1 cellular context compared by ENCODE assay signal in genomic region chr20:17624551-17625245, GRCh38.
TF ChIP-seq lines count a peak whose summit lies in the region.

No MANE protein-coding gene starts in this region.

TF ChIP-seq in HepG2, 621 proteins besides CTCF, POLR2A, EP300 and RAD21:
- TF ChIP-seq HNF4G (IDR thresholded peaks at IDR 0.05; ENCODE audit: borderline replicate concordance, low read depth, low read length) (no peak), HNF4G (CRISPR knock-in tag; IDR thresholded peaks at IDR 0.05; ENCODE audit: borderline replicate concordance, low read depth) (no peak), ZNF576 (CRISPR knock-in tag; IDR thresholded peaks at IDR 0.05) (no peak), SOX13 (IDR thresholded peaks at IDR 0.05) (no peak), SOX13 (CRISPR knock-in tag; conservative IDR thresholded peaks at IDR 0.05 in 1 of 2, IDR thresholded peaks at IDR 0.05 in 1 of 2) (no peak), BRCA1 (CRISPR knock-in tag; IDR thresholded peaks at IDR 0.05) (no peak), KDM5B (CRISPR knock-in tag; IDR thresholded peaks at IDR 0.05; ENCODE audit: borderline replicate concordance) (0 out of 2 replicates have a peak, but pooled peaks have one; percentile 11), NR0B2 (CRISPR knock-in tag; IDR thresholded peaks at IDR 0.05) (0 out of 2 replicates have a peak, but pooled peaks have one; percentile 26), AGO2 (optimal IDR thresholded peaks at IDR 0.05; ENCODE audit: low read depth, low read length) (peak; percentile 96), RBM22 (optimal IDR thresholded peaks at IDR 0.05; ENCODE audit: low read length) (peak; percentile 36), HMGXB4 (CRISPR knock-in tag; IDR thresholded peaks at IDR 0.05; ENCODE audit: borderline replicate concordance in 1 of 2, low read depth in 1 of 2) (no peak), IRF9 (CRISPR knock-in tag; IDR thresholded peaks at IDR 0.05; ENCODE audit: borderline replicate concordance) (no peak), ZXDC (CRISPR knock-in tag; IDR thresholded peaks at IDR 0.05) (no peak), HNRNPL (IDR thresholded peaks at IDR 0.05; ENCODE audit: low read depth, low read length) (peak; percentile 61; the same call in 1 of the 2 replicates), ZNF101 (CRISPR knock-in tag; IDR thresholded peaks at IDR 0.05; ENCODE audit: borderline replicate concordance, low read depth) (no peak), ZNF280D (CRISPR knock-in tag; IDR thresholded peaks at IDR 0.05) (no peak), ZBTB38 (CRISPR knock-in tag; IDR thresholded peaks at IDR 0.05) (peak; percentile 3; the same call in 1 of the 2 replicates), SPEN (CRISPR knock-in tag; IDR thresholded peaks at IDR 0.05; ENCODE audit: low read depth) (0 out of 2 replicates have a peak, but pooled peaks have one; percentile 19), HHEX (CRISPR knock-in tag; IDR thresholded peaks at IDR 0.05) (no peak), NONO (IDR thresholded peaks at IDR 0.05) (no peak), NONO (CRISPR knock-in tag; conservative IDR thresholded peaks at IDR 0.05) (no peak), ZNF687 (CRISPR knock-in tag; IDR thresholded peaks at IDR 0.05) (0 out of 2 replicates have a peak, but pooled peaks have one; percentile 15), EEA1 (CRISPR knock-in tag; IDR thresholded peaks at IDR 0.05; ENCODE audit: borderline replicate concordance) (peak; percentile 82; the same call in 1 of the 2 replicates), TEAD3 (CRISPR knock-in tag; optimal IDR thresholded peaks at IDR 0.05; ENCODE audit: borderline replicate concordance) (peak; percentile 13), GFI1 (CRISPR knock-in tag; IDR thresholded peaks at IDR 0.05; ENCODE audit: borderline replicate concordance) (no peak), ZKSCAN5 (CRISPR knock-in tag; IDR thresholded peaks at IDR 0.05) (no peak), NFATC3 (CRISPR knock-in tag; IDR thresholded peaks at IDR 0.05) (no peak), HIVEP1 (CRISPR knock-in tag; IDR thresholded peaks at IDR 0.05) (0 out of 2 replicates have a peak, but pooled peaks have one; percentile 24), RBM39 (IDR thresholded peaks at IDR 0.05; ENCODE audit: low read depth, low read length, poor library complexity, severe bottlenecking) (peak; percentile 47), AKAP8 (CRISPR knock-in tag; IDR thresholded peaks at IDR 0.05) (0 out of 2 replicates have a peak, but pooled peaks have one; percentile 23), KMT2A (CRISPR knock-in tag; IDR thresholded peaks at IDR 0.05) (no peak), KLF11 (CRISPR knock-in tag; IDR thresholded peaks at IDR 0.05) (no peak), FOSL1 (CRISPR knock-in tag; IDR thresholded peaks at IDR 0.05; ENCODE audit: borderline replicate concordance) (no peak), DNMT1 (CRISPR knock-in tag; IDR thresholded peaks at IDR 0.05) (0 out of 2 replicates have a peak, but pooled peaks have one; percentile 26), ZNF557 (CRISPR knock-in tag; IDR thresholded peaks at IDR 0.05) (no peak)
